In genomic region chr10:31133628-31134302, GRCh38 we compare ENCODE assay signal across 1 cellular context.
TF ChIP-seq lines count a peak whose summit lies in the region.

No MANE protein-coding gene starts in this region.

TF ChIP-seq in liver, 16 proteins besides CTCF, POLR2A, EP300 and RAD21 (continued from another document):
- TF ChIP-seq, protein P1, sequence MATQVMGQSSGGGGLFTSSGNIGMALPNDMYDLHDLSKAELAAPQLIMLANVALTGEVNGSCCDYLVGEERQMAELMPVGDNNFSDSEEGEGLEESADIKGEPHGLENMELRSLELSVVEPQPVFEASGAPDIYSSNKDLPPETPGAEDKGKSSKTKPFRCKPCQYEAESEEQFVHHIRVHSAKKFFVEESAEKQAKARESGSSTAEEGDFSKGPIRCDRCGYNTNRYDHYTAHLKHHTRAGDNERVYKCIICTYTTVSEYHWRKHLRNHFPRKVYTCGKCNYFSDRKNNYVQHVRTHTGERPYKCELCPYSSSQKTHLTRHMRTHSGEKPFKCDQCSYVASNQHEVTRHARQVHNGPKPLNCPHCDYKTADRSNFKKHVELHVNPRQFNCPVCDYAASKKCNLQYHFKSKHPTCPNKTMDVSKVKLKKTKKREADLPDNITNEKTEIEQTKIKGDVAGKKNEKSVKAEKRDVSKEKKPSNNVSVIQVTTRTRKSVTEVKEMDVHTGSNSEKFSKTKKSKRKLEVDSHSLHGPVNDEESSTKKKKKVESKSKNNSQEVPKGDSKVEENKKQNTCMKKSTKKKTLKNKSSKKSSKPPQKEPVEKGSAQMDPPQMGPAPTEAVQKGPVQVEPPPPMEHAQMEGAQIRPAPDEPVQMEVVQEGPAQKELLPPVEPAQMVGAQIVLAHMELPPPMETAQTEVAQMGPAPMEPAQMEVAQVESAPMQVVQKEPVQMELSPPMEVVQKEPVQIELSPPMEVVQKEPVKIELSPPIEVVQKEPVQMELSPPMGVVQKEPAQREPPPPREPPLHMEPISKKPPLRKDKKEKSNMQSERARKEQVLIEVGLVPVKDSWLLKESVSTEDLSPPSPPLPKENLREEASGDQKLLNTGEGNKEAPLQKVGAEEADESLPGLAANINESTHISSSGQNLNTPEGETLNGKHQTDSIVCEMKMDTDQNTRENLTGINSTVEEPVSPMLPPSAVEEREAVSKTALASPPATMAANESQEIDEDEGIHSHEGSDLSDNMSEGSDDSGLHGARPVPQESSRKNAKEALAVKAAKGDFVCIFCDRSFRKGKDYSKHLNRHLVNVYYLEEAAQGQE (IDR thresholded peaks at IDR 0.05), result no peak
- TF ChIP-seq, protein P2, sequence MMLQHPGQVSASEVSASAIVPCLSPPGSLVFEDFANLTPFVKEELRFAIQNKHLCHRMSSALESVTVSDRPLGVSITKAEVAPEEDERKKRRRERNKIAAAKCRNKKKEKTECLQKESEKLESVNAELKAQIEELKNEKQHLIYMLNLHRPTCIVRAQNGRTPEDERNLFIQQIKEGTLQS (IDR thresholded peaks at IDR 0.05), result no peak
- TF ChIP-seq EGR1 (IDR thresholded peaks at IDR 0.05; ENCODE audit: low read depth in 2 of 2), result no peak
